Comparison of ENCODE assay signal across 9 cellular contexts in the genomic region with DNA sequence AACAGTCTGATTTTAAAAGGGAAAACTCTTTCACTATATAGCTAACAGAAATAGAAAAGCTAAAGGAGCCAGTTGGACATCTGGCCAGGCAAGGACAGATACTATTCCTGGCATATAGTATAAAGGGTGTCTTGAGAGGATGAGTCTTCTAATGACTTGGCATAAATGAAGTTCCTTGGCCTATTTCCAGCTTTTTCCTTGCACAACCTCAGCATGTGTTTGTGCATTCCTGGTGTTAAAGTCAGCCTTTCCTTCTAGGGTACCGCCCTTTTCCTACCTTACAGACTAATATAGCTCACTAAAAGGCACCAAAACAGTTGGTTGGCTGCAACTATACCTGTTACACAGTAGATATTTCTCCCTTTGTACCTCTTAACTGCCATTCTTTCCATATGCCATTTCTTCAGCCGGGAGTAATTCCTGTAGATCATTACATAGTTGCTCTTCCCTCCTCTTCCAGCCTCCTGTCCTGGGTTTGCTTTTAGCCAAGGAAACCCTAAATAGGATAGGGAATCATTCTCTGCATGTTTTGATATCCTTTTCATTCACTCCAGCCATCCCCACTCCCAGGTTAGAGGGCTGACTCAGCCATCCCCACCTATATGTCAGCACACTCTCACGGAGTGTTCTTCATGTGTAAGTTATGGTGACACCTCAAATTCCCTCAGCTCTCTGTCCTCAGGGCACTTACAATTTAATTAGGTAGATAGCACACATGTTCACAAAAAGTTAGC.
DNase-seq lines count a peak whose midpoint lies in the region; ATAC-seq and TF ChIP-seq lines count a peak whose summit lies in the region.
"Had no signal": no experiment of that assay in that cellular context is flagged by ENCODE, and none has a peak within 500 bp of the region (broad histone marks: within the 10 kb centered on the region; RNA-seq: fewer than 3 reads in every experiment).

No MANE protein-coding gene starts in this region.

- CTCF ChIA-PET in CD4-positive, alpha-beta memory T cell (lab: Charles Lee; ENCODE audit: partially characterized antibody), result no interaction called here

- intact Hi-C loops in CD4-positive, alpha-beta memory T cell (cut with micrococcal nuclease), result no loop called here

- H3K36me3 ChIP-seq in CD4-positive, alpha-beta memory T cell (ENCODE audit: insufficient read depth, low read length), result no peaks in the 10 kb centered on the region

- H3K9me3 ChIP-seq in CD4-positive, alpha-beta memory T cell (ENCODE audit: control insufficient read depth in 1 of 2, low read length in 2 of 2), result no peaks in the 10 kb centered on the region

- H3K9me3 Mint-ChIP-seq in CD4-positive, alpha-beta memory T cell, result peaks cover 0 to 8% (median 0%) of the 10 kb centered on the region in 8 donors

- peaks cover 1 to 2% (median 2%) of the 10 kb centered on the region in 4 donors for H3K4me1 Mint-ChIP-seq in CD4-positive, alpha-beta memory T cell

- no peak overlapping the region for H3K4me3 ChIP-seq in AG10803 (ENCODE audit: low read length)
- H3K4me3 ChIP-seq in choroid plexus epithelial cell (ENCODE audit: low read depth, low read length), result no peak overlapping the region
- H3K4me3 ChIP-seq in CD4-positive, alpha-beta memory T cell (ENCODE audit: low read length in 2 of 2), result no peak overlapping the region

- H3K4me1 ChIP-seq in CD4-positive, alpha-beta memory T cell (ENCODE audit: insufficient read depth, low read length), result no peaks in the 10 kb centered on the region

- H3K27me3 ChIP-seq in CD4-positive, alpha-beta memory T cell (ENCODE audit: insufficient read depth, low read length), result no peaks in the 10 kb centered on the region

- H3K27ac ChIP-seq in CD4-positive, alpha-beta memory T cell (ENCODE audit: low read depth, low read length), result no peak overlapping the region

- no peaks in the 10 kb centered on the region for H3K27me3 Mint-ChIP-seq in CD4-positive, alpha-beta memory T cell

- no peaks in the 10 kb centered on the region for H3K36me3 Mint-ChIP-seq in CD4-positive, alpha-beta memory T cell

- H3K27ac Mint-ChIP-seq in CD4-positive, alpha-beta memory T cell, result no peak overlapping the region

- no peak overlapping the region for H3K4me3 Mint-ChIP-seq in CD4-positive, alpha-beta memory T cell

- TF ChIP-seq CTCF in AG10803 (conservative IDR thresholded peaks at IDR 0.05; ENCODE audit: low read length) (no peak), choroid plexus epithelial cell (conservative IDR thresholded peaks at IDR 0.05; ENCODE audit: low read depth, low read length) (no peak)

- POLR2A ChIA-PET in CD4-positive, alpha-beta memory T cell (lab: Charles Lee; ENCODE audit: partially characterized antibody), result no interaction called here

- ATAC-seq in HG02763 (IDR thresholded peaks at IDR 0.05; ENCODE audit: unreplicated experiment), result no peak
- ATAC-seq in HG02623 (IDR thresholded peaks at IDR 0.05; ENCODE audit: unreplicated experiment), result no peak

- DNase-seq in AG10803 (ENCODE audit: low read depth), result peak; percentile 99
- DNase-seq in NCI-H446 (lab: John Stamatoyannopoulos, UW), result peak; percentile 91 to 97
- peak; percentile 98 for DNase-seq in choroid plexus epithelial cell (ENCODE audit: low read depth)
- DNase-seq in myocyte (ENCODE audit: low read depth), result peak; percentile 87
- DNase-seq in mesenteric fat pad (ENCODE audit: low spot score), result no peak
- DNase-seq in CD4-positive, alpha-beta memory T cell, result no peak
- DNase-seq: DND-41 had no signal

Comparison
In these comparisons a context has a peak if more than half of its experiments do, and no peak if none do; other contexts are left out.
1. DNase-seq: peak in AG10803 (single experiment), NCI-H446 (2 of 2), choroid plexus epithelial cell (single experiment) and myocyte (single experiment); none in mesenteric fat pad (single experiment) and CD4-positive, alpha-beta memory T cell (0 of 5).